In genomic region chr15:25374143-25374542, GRCh38 we compare ENCODE assay signal across 22 cellular contexts.
DNase-seq lines count a peak whose midpoint lies in the region; ATAC-seq and TF ChIP-seq lines count a peak whose summit lies in the region.
"Had no signal": no experiment of that assay in that cellular context is flagged by ENCODE, and none has a peak within 500 bp of the region (broad histone marks: within the 10 kb centered on the region; RNA-seq: fewer than 3 reads in every experiment).

No MANE protein-coding gene starts in this region.

- BruUV-seq in mammary epithelial cell (replicated peaks; lab: Mats Ljungman, UMichigan), result no TSS peak

- peaks cover 14% of the 10 kb centered on the region for H3K36me3 ChIP-seq in mammary epithelial cell (ENCODE audit: insufficient read depth, low read length)

- intact Hi-C loops in posterior vena cava (cut with DNase I) (no loop called here), mammary epithelial cell (cut with micrococcal nuclease) (no loop called here)

- H3K4me2 ChIP-seq in mammary epithelial cell (ENCODE audit: insufficient read depth, low read depth, low read length), result no peak overlapping the region
- H3K4me2 ChIP-seq: BLaER1 treated with 17β-estradiol and CSF1 and Interleukin-3, amounts not matched to agents 10 nM and 100 nM had no signal

- no peaks in the 10 kb centered on the region for H3K9me3 ChIP-seq in mammary epithelial cell (replicated peaks; ENCODE audit: insufficient read depth, low read length)
- H3K9me3 ChIP-seq: MG63 had no signal

- H3K4me1 ChIP-seq in mammary epithelial cell (ENCODE audit: insufficient read depth, low read length), result no peaks in the 10 kb centered on the region

- no peak overlapping the region for H3K4me3 ChIP-seq in mammary epithelial cell (replicated peaks in 1 of 3; ENCODE audit: insufficient read depth in 1 of 3, low read depth in 2 of 3, low read length in 3 of 3)
- H3K4me3 ChIP-seq: BLaER1 treated with 17β-estradiol and CSF1 and Interleukin-3, amounts not matched to agents 10 nM and 100 nM; GM23248; MG63 had no signal

- ATAC-seq in GM19035 (IDR thresholded peaks at IDR 0.05; ENCODE audit: unreplicated experiment) (no peak), GM21576 (IDR thresholded peaks at IDR 0.05; ENCODE audit: unreplicated experiment) (no peak)
- ATAC-seq: Panc1 had no signal

- CTCF ChIA-PET in mammary epithelial cell (lab: Charles Lee; ENCODE audit: low non-redundant PET), result no interaction called here

- H4K20me1 ChIP-seq in mammary epithelial cell (ENCODE audit: insufficient read depth, low read length), result no peaks in the 10 kb centered on the region

- H3K27ac ChIP-seq in mammary epithelial cell (ENCODE audit: insufficient read depth, low read depth, low read length), result no peak overlapping the region
- H3K27ac ChIP-seq: BLaER1 treated with 17β-estradiol and CSF1 and Interleukin-3, amounts not matched to agents 10 nM and 100 nM; GM23248 had no signal

- H2AFZ ChIP-seq in mammary epithelial cell (ENCODE audit: low read depth, low read length), result no peak overlapping the region
- H2AFZ ChIP-seq: GM23248 had no signal

- TF ChIP-seq CTCF in mammary epithelial cell (conservative IDR thresholded peaks at IDR 0.05 in 1 of 2, IDR thresholded peaks at IDR 0.05 in 1 of 2; ENCODE audit: extremely low read depth in 1 of 2, insufficient read depth in 1 of 2, low read depth in 1 of 2, low read length in 2 of 2), result no peak

- dilution Hi-C loops in mammary epithelial cell (cut with HindIII; ENCODE audit: low sequenced_read_pairs), result no loop called here

- H3K79me2 ChIP-seq in mammary epithelial cell (ENCODE audit: insufficient read depth, low read length), result peaks cover 83% of the 10 kb centered on the region

- peak; percentile 32 for DNase-seq in Ammon's horn (ENCODE audit: low spot score)
- DNase-seq in RPMI7951 (ENCODE audit: low read depth), result peak; percentile 15
- peak; percentile 3 for DNase-seq in hepatic stellate cell (ENCODE audit: low spot score)
- peak; percentile 58 for DNase-seq in myocyte (ENCODE audit: low read depth)
- no peak for DNase-seq in posterior vena cava (ENCODE audit: low spot score)
- no peak for DNase-seq in mammary epithelial cell
- DNase-seq: CD8-positive, alpha-beta memory T cell; DMS79 treated with DMSO at 0.1 percent for 48 hours; GM23248; HCEC 1CT; KG1; MG63; NCI-H1092; NCI-H146; NCI-H2081; NCI-H510A treated with DMSO at 0.1 percent for 48 hours; NCI-H82; SHP77 treated with DMSO at 0.1 percent for 48 hours had no signal

- no peaks in the 10 kb centered on the region for H3K27me3 ChIP-seq in mammary epithelial cell (ENCODE audit: insufficient read depth, low read length)
- H3K27me3 ChIP-seq: BLaER1 treated with 17β-estradiol and CSF1 and Interleukin-3, amounts not matched to agents 10 nM and 100 nM; MG63 had no signal

- 100% methylated on average over 3 of the region's 3 CpGs for WGBS in mammary epithelial cell (ENCODE audit: low coverage, missing lambda C conversion rate)

- H3K9ac ChIP-seq in mammary epithelial cell (ENCODE audit: insufficient read depth, low read length), result no peak overlapping the region
- H3K9ac ChIP-seq: BLaER1 treated with 17β-estradiol and CSF1 and Interleukin-3, amounts not matched to agents 10 nM and 100 nM; GM23248 had no signal

- in situ Hi-C loops in mammary epithelial cell (cut with MboI; ENCODE audit: low sequenced_read_pairs in 2 of 2), result no loop called here

Comparison
In these comparisons a context has a peak if more than half of its experiments do, and no peak if none do; other contexts are left out.
1. DNase-seq: peak in Ammon's horn (single experiment), RPMI7951 (single experiment), hepatic stellate cell (single experiment) and myocyte (single experiment); none in posterior vena cava (single experiment) and mammary epithelial cell (single experiment).